ENCODE assay signal across 18 cellular contexts in the genomic region with DNA sequence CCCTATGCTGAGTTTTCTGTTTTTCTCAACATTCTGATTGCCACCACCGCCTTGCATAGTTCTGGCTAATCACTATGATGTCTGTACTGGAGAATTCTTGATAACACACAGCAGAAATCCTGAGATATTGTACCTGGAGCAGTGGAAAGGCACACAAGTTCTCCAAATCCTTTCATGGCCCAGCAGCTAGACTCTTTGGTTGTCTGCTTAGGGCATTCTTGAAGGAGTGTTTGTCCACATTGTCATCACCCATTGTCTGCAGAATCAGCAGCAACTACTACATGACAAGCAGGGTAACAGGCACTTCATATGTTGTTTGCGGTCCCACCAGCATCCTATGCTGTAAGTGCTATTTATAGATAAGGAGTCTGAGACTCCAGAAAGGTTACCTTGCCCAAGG.
"Had no signal": no experiment of that assay in that cellular context is flagged by ENCODE, and none has a peak within 500 bp of the region (broad histone marks: within the 10 kb centered on the region; RNA-seq: fewer than 3 reads in every experiment).

No MANE protein-coding gene starts in this region.

- H3K4me1 Mint-ChIP-seq: central memory CD8-positive, alpha-beta T cell had no signal

- H3K4me3 Mint-ChIP-seq: activated CD4-positive, alpha-beta memory T cell treated with anti-CD3 and anti-CD28 coated beads, Interleukin-2, amount 10 ng/mL, durations not matched to agents 7 days and 5 days; activated T-cell treated with anti-CD3 and anti-CD28 coated beads, Interleukin-2, amount 50 U/mL, for 24 hours; central memory CD8-positive, alpha-beta T cell; naive thymus-derived CD4-positive, alpha-beta T cell; WTC11 had no signal

- H3K9me3 Mint-ChIP-seq: activated CD4-positive, alpha-beta memory T cell treated with anti-CD3 and anti-CD28 coated beads, Interleukin-2, amount 10 ng/mL, durations not matched to agents 7 days and 5 days; activated T-cell treated with anti-CD3 and anti-CD28 coated beads, Interleukin-2, amount 50 U/mL, for 24 hours; central memory CD8-positive, alpha-beta T cell; naive thymus-derived CD4-positive, alpha-beta T cell; WTC11 had no signal

- H3K4me3 ChIP-seq: lung, pancreas, suprapubic skin had no signal

- H3K36me3 ChIP-seq: pancreas, suprapubic skin had no signal

- H3K27me3 ChIP-seq: foreskin keratinocyte, pancreas, suprapubic skin had no signal

- H3K36me3 Mint-ChIP-seq: WTC11 had no signal

- DNase-seq: activated CD4-positive, alpha-beta memory T cell treated with anti-CD3 and anti-CD28 coated beads, Interleukin-2, amount 10 ng/mL, durations not matched to agents 7 days and 5 days; activated CD4-positive, alpha-beta T cell treated with anti-CD3 and anti-CD28 coated beads for 4 hours; activated effector memory CD4-positive, alpha-beta T cell treated with Interleukin-2 at 50 U/mL for 16 hours; activated naive CD4-positive, alpha-beta T cell treated with anti-CD3 and anti-CD28 coated beads, Interleukin-2, amount 50 U/mL, for 16 hours; activated T-cell treated with anti-CD3 and anti-CD28 coated beads, Interleukin-2, amount 50 U/mL, for 24 hours; cortex of kidney; effector CD8-positive, alpha-beta T cell; foreskin keratinocyte; head of caudate nucleus; naive thymus-derived CD4-positive, alpha-beta T cell; pancreas; stimulated activated CD4-positive, alpha-beta T cell treated with anti-CD3 and anti-CD28 coated beads, Interleukin-4, amount 100 ng/mL, for 24 hours; stimulated activated naive CD4-positive, alpha-beta T cell; T-helper 2 cell had no signal

- H3K27ac ChIP-seq: foreskin keratinocyte, pancreas, suprapubic skin had no signal

- H3K9me3 ChIP-seq: pancreas, suprapubic skin had no signal

- H3K27ac Mint-ChIP-seq: activated CD4-positive, alpha-beta memory T cell treated with anti-CD3 and anti-CD28 coated beads, Interleukin-2, amount 10 ng/mL, durations not matched to agents 7 days and 5 days; activated T-cell treated with anti-CD3 and anti-CD28 coated beads, Interleukin-2, amount 50 U/mL, for 24 hours; WTC11 had no signal

- H3K27me3 Mint-ChIP-seq: activated CD4-positive, alpha-beta memory T cell treated with anti-CD3 and anti-CD28 coated beads, Interleukin-2, amount 10 ng/mL, durations not matched to agents 7 days and 5 days; activated T-cell treated with anti-CD3 and anti-CD28 coated beads, Interleukin-2, amount 50 U/mL, for 24 hours; central memory CD8-positive, alpha-beta T cell; naive thymus-derived CD4-positive, alpha-beta T cell had no signal
